Comparison of ENCODE assay signal across 13 cellular contexts in genomic region chr20:58293453-58293852, GRCh38. TPM values are rescaled to one million over a fixed set of nuclear protein-coding genes. Genes with fewer than 3 reads are reported as not detected.
A peak's percentile ranks its signal among the peaks of the same experiment; 100 is the strongest.
DNase-seq lines count a peak whose midpoint lies in the region; ATAC-seq and TF ChIP-seq lines count a peak whose summit lies in the region.
"Had no signal": no experiment of that assay in that cellular context is flagged by ENCODE, and none has a peak within 500 bp of the region (broad histone marks: within the 10 kb centered on the region; RNA-seq: fewer than 3 reads in every experiment).

No MANE protein-coding gene starts in this region.

- no peaks in the 10 kb centered on the region for H3K27me3 ChIP-seq in lower lobe of right lung (ENCODE audit: low read depth)

- ATAC-seq in memory B cell (ENCODE audit: low read depth) (peak; percentile 37), lower lobe of right lung (no peak)

- no peak for TF ChIP-seq CTCF in lower lobe of right lung (IDR thresholded peaks at IDR 0.05)
- TF ChIP-seq CTCF in CD14-positive monocyte (IDR thresholded peaks at IDR 0.05): no peak

- intact Hi-C loops in lower lobe of right lung (cut with DNase I) (no loop called here), CD14-positive monocyte (cut with micrococcal nuclease) (no loop called here)

- no peaks in the 10 kb centered on the region for H3K36me3 ChIP-seq in lower lobe of right lung

- peak overlapping the region; percentile 58 for H3K27ac Mint-ChIP-seq in activated naive CD8-positive, alpha-beta T cell treated with anti-CD3 and anti-CD28 coated beads for 36 hours
- H3K27ac Mint-ChIP-seq in memory B cell (no peak overlapping the region), CD14-positive monocyte (no peak overlapping the region)
- H3K27ac Mint-ChIP-seq: activated CD4-positive, alpha-beta memory T cell treated with anti-CD3 and anti-CD28 coated beads, Interleukin-2, amount 10 ng/mL, durations not matched to agents 7 days and 5 days had no signal

- H3K27ac ChIP-seq in lower lobe of right lung: no peak overlapping the region
- H3K27ac ChIP-seq: 22Rv1, epithelial cell of prostate had no signal

- DNase-seq in DMS 273 (lab: John Stamatoyannopoulos, UW; ENCODE audit: unreplicated experiment) (peak; percentile 34), DMS 273 treated with DMSO at 0.1 percent for 48 hours (lab: John Stamatoyannopoulos, UW) (no peak), HK-2 (ENCODE audit: unreplicated experiment) (peak; percentile 31), memory B cell (ENCODE audit: low spot score in 2 of 2) (no peak), lower lobe of right lung (no peak), CD14-positive monocyte (ENCODE audit: low spot score) (no peak), NCI-H1694 (lab: John Stamatoyannopoulos, UW) (no peak)
- DNase-seq in activated naive CD8-positive, alpha-beta T cell treated with anti-CD3 and anti-CD28 coated beads for 36 hours: no peak
- DNase-seq: activated CD4-positive, alpha-beta memory T cell treated with anti-CD3 and anti-CD28 coated beads, Interleukin-2, amount 10 ng/mL, durations not matched to agents 7 days and 5 days; amniotic stem cell; GDM1 had no signal

- H3K4me3 ChIP-seq in lower lobe of right lung: no peak overlapping the region

- H3K4me3 Mint-ChIP-seq in activated naive CD8-positive, alpha-beta T cell treated with anti-CD3 and anti-CD28 coated beads for 36 hours: no peak overlapping the region
- H3K4me3 Mint-ChIP-seq in memory B cell (no peak overlapping the region), CD14-positive monocyte (no peak overlapping the region)
- H3K4me3 Mint-ChIP-seq: activated CD4-positive, alpha-beta memory T cell treated with anti-CD3 and anti-CD28 coated beads, Interleukin-2, amount 10 ng/mL, durations not matched to agents 7 days and 5 days had no signal

- no peaks in the 10 kb centered on the region for H3K9me3 Mint-ChIP-seq in activated naive CD8-positive, alpha-beta T cell treated with anti-CD3 and anti-CD28 coated beads for 36 hours
- H3K9me3 Mint-ChIP-seq in memory B cell (no peaks in the 10 kb centered on the region), CD14-positive monocyte (no peaks in the 10 kb centered on the region)
- H3K9me3 Mint-ChIP-seq: activated CD4-positive, alpha-beta memory T cell treated with anti-CD3 and anti-CD28 coated beads, Interleukin-2, amount 10 ng/mL, durations not matched to agents 7 days and 5 days had no signal

- peaks cover 10% of the 10 kb centered on the region for H3K36me3 Mint-ChIP-seq in activated naive CD8-positive, alpha-beta T cell treated with anti-CD3 and anti-CD28 coated beads for 36 hours
- H3K36me3 Mint-ChIP-seq in memory B cell (peaks cover 4% of the 10 kb centered on the region), CD14-positive monocyte (peaks cover 9 to 16% of the 10 kb centered on the region in 2 donors)

- no peaks in the 10 kb centered on the region for H3K9me3 ChIP-seq in lower lobe of right lung

- no peaks in the 10 kb centered on the region for H3K4me1 ChIP-seq in lower lobe of right lung

- peaks cover 16% of the 10 kb centered on the region for H3K4me1 Mint-ChIP-seq in activated naive CD8-positive, alpha-beta T cell treated with anti-CD3 and anti-CD28 coated beads for 36 hours
- H3K4me1 Mint-ChIP-seq in memory B cell: peaks cover 25% of the 10 kb centered on the region
- no peaks in the 10 kb centered on the region for H3K4me1 Mint-ChIP-seq in CD14-positive monocyte

- no peaks in the 10 kb centered on the region for H3K27me3 Mint-ChIP-seq in activated naive CD8-positive, alpha-beta T cell treated with anti-CD3 and anti-CD28 coated beads for 36 hours
- no peaks in the 10 kb centered on the region for H3K27me3 Mint-ChIP-seq in memory B cell
- H3K27me3 Mint-ChIP-seq in CD14-positive monocyte (ENCODE audit: low read depth in 3 of 3): peaks cover 0 to 3% (median 3%) of the 10 kb centered on the region in 3 donors
- H3K27me3 Mint-ChIP-seq: activated CD4-positive, alpha-beta memory T cell treated with anti-CD3 and anti-CD28 coated beads, Interleukin-2, amount 10 ng/mL, durations not matched to agents 7 days and 5 days had no signal

RNA-seq across cellular contexts. Expression of gene RAB22A, which starts 16.1 kb away (rescaled TPM):
- total RNA-seq in activated naive CD8-positive, alpha-beta T cell treated with anti-CD3 and anti-CD28 coated beads for 36 hours: 10 to 100 TPM; 12.8 to 13.9 TPM
- total RNA-seq in lower lobe of right lung: 22.6 TPM
- 10 to 100 TPM in 1 of 2 donors, 1 to 10 TPM in 1; 9.8 to 10.6 TPM for polyA plus RNA-seq in CD14-positive monocyte

Comparison
In these comparisons a context has a peak if more than half of its experiments do, and no peak if none do; other contexts are left out.
1. DNase-seq: peak in DMS 273 (single experiment) and HK-2 (single experiment); none in DMS 273 treated with DMSO at 0.1 percent for 48 hours (single experiment), activated naive CD8-positive, alpha-beta T cell treated with anti-CD3 and anti-CD28 coated beads for 36 hours (single experiment), memory B cell (0 of 2), lower lobe of right lung (single experiment), CD14-positive monocyte (single experiment) and NCI-H1694 (single experiment).